7 cellular contexts compared by ENCODE assay signal in genomic region chr4:14749910-14750309, GRCh38.
DNase-seq lines count a peak whose midpoint lies in the region; ATAC-seq and TF ChIP-seq lines count a peak whose summit lies in the region.

No MANE protein-coding gene starts in this region.

- H3K27ac Mint-ChIP-seq in activated CD4-positive, alpha-beta memory T cell treated with anti-CD3 and anti-CD28 coated beads for 36 hours: no peak overlapping the region
- no peak overlapping the region for H3K27ac Mint-ChIP-seq in immature natural killer cell

- CTCF ChIA-PET in activated CD4-positive, alpha-beta memory T cell treated with anti-CD3 and anti-CD28 coated beads for 36 hours (lab: Charles Lee): interaction anchor here (1.3 to 2.4 kb wide), 3 partner anchors 21 to 169 kb away, joined by 5 to 7 read pairs (median 6); no protein-coding TSS in a partner anchor

- peaks cover 6% of the 10 kb centered on the region for H3K27me3 Mint-ChIP-seq in activated CD4-positive, alpha-beta memory T cell treated with anti-CD3 and anti-CD28 coated beads for 36 hours
- H3K27me3 Mint-ChIP-seq in immature natural killer cell (ENCODE audit: low read depth in 3 of 3): peaks cover 0 to 4% (median 0%) of the 10 kb centered on the region in 3 donors

- DNase-seq in GM13976 (ENCODE audit: low spot score): no peak
- DNase-seq in activated CD4-positive, alpha-beta memory T cell treated with anti-CD3 and anti-CD28 coated beads for 36 hours: peak; percentile 42
- peak in 2 of 3 donors; percentile 4 to 9 for DNase-seq in immature natural killer cell
- no peak for DNase-seq in cerebellar nuclear complex (lab: John Stamatoyannopoulos, UW)
- no peak for DNase-seq in NCI-H1694 (lab: John Stamatoyannopoulos, UW)
- DNase-seq in GM19238 (ENCODE audit: insufficient read length, low spot score): no peak

- POLR2A ChIA-PET in activated CD4-positive, alpha-beta memory T cell treated with anti-CD3 and anti-CD28 coated beads for 36 hours (lab: Charles Lee): interaction anchor here (0.8 kb wide), 1 partner anchor 106 kb away, joined by 3 read pairs; no protein-coding TSS in a partner anchor

- ATAC-seq in HG03442 (IDR thresholded peaks at IDR 0.05; ENCODE audit: unreplicated experiment): peak; percentile 55

- in situ Hi-C loops in GM13976 (cut with MboI; ENCODE audit: low sequenced_read_pairs, unreplicated experiment): no loop called here

- intact Hi-C loops in activated CD4-positive, alpha-beta memory T cell treated with anti-CD3 and anti-CD28 coated beads for 36 hours (cut with micrococcal nuclease): no loop called here

- H3K4me1 Mint-ChIP-seq in activated CD4-positive, alpha-beta memory T cell treated with anti-CD3 and anti-CD28 coated beads for 36 hours (ENCODE audit: low read depth): no peaks in the 10 kb centered on the region
- H3K4me1 Mint-ChIP-seq in immature natural killer cell: no peaks in the 10 kb centered on the region

- TF ChIP-seq CTCF in GM13976 (IDR thresholded peaks at IDR 0.05; ENCODE audit: borderline replicate concordance, control extremely low read depth, extremely low read depth, insufficient read depth, missing control alignments): peak; percentile 48

- peaks cover 29% of the 10 kb centered on the region for H3K9me3 Mint-ChIP-seq in activated CD4-positive, alpha-beta memory T cell treated with anti-CD3 and anti-CD28 coated beads for 36 hours
- peaks cover 1 to 33% (median 13%) of the 10 kb centered on the region in 6 donors for H3K9me3 Mint-ChIP-seq in immature natural killer cell

- H3K36me3 Mint-ChIP-seq in activated CD4-positive, alpha-beta memory T cell treated with anti-CD3 and anti-CD28 coated beads for 36 hours: peaks cover 2% of the 10 kb centered on the region
- H3K36me3 Mint-ChIP-seq in immature natural killer cell: peaks cover 6 to 11% (median 9%) of the 10 kb centered on the region in 3 donors

- no peak overlapping the region for H3K4me3 Mint-ChIP-seq in activated CD4-positive, alpha-beta memory T cell treated with anti-CD3 and anti-CD28 coated beads for 36 hours
- H3K4me3 Mint-ChIP-seq in immature natural killer cell: no peak overlapping the region

Comparison
In these comparisons a context has a peak if more than half of its experiments do, and no peak if none do; other contexts are left out.
1. DNase-seq: peak in activated CD4-positive, alpha-beta memory T cell treated with anti-CD3 and anti-CD28 coated beads for 36 hours (single experiment) and immature natural killer cell (2 of 3); none in GM13976 (single experiment), cerebellar nuclear complex (0 of 2), NCI-H1694 (single experiment) and GM19238 (single experiment).